In genomic region chr2:161208527-161209139, GRCh38 we compare ENCODE assay signal across 11 cellular contexts. TPM values are rescaled to one million over a fixed set of nuclear protein-coding genes. Genes with fewer than 3 reads are reported as not detected.
A peak's percentile ranks its signal among the peaks of the same experiment; 100 is the strongest.
DNase-seq lines count a peak whose midpoint lies in the region; ATAC-seq and TF ChIP-seq lines count a peak whose summit lies in the region.
"Had no signal": no experiment of that assay in that cellular context is flagged by ENCODE, and none has a peak within 500 bp of the region (broad histone marks: within the 10 kb centered on the region; RNA-seq: fewer than 3 reads in every experiment).

No MANE protein-coding gene starts in this region.

- H3K4me1 Mint-ChIP-seq in effector memory CD8-positive, alpha-beta T cell (ENCODE audit: low read depth in 2 of 2), result peaks cover 2 to 7% of the 10 kb centered on the region in 2 donors
- H3K4me1 Mint-ChIP-seq: mesothelial cell of epicardium had no signal

- no peaks in the 10 kb centered on the region for H3K27me3 Mint-ChIP-seq in effector memory CD8-positive, alpha-beta T cell

- no peaks in the 10 kb centered on the region for H3K9me3 ChIP-seq in osteoblast (ENCODE audit: low read depth, low read length)

- H2AFZ ChIP-seq in osteoblast (ENCODE audit: low read length), result no peak overlapping the region

- no peaks in the 10 kb centered on the region for H4K20me1 ChIP-seq in osteoblast (ENCODE audit: insufficient read depth, low read length)

- H3K4me2 ChIP-seq in osteoblast (ENCODE audit: insufficient read depth, low read length), result peak overlapping the region; percentile 3

- no peak overlapping the region for H3K4me3 ChIP-seq in GM12865 (ENCODE audit: low read depth, low read length)
- no peak overlapping the region for H3K4me3 ChIP-seq in osteoblast (ENCODE audit: insufficient read depth, low read length)

- H3K4me3 Mint-ChIP-seq in effector memory CD8-positive, alpha-beta T cell, result no peak overlapping the region
- H3K4me3 Mint-ChIP-seq: mesothelial cell of epicardium had no signal

- H3K9me3 Mint-ChIP-seq in effector memory CD8-positive, alpha-beta T cell, result no peaks in the 10 kb centered on the region
- H3K9me3 Mint-ChIP-seq: mesothelial cell of epicardium had no signal

- H3K27ac ChIP-seq in osteoblast (ENCODE audit: low read depth, low read length), result peak overlapping the region; percentile 17

- H3K79me2 ChIP-seq in osteoblast (ENCODE audit: insufficient read depth, low read length), result no peaks in the 10 kb centered on the region

- H3K4me1 ChIP-seq in osteoblast (ENCODE audit: insufficient read depth, low read length), result peaks cover 27% of the 10 kb centered on the region

- peak; percentile 11 for DNase-seq in GM12865 (ENCODE audit: low read depth)
- peak; percentile 90 for DNase-seq in HT1080 (ENCODE audit: low read depth)
- DNase-seq in dermis microvascular lymphatic vessel endothelial cell (ENCODE audit: low read depth in 2 of 2), result peak; percentile 51 to 87
- no peak for DNase-seq in osteoblast (ENCODE audit: insufficient read length, low spot score, missing footprints)
- DNase-seq in central memory CD4-positive, alpha-beta T cell, result no peak
- DNase-seq in effector memory CD8-positive, alpha-beta T cell, result no peak
- DNase-seq in 8988T, result no peak
- DNase-seq: activated CD4-positive, CD25-positive, alpha-beta regulatory T cell; NCI-H526 treated with DMSO at 0.1 percent for 48 hours had no signal

- H3K27me3 ChIP-seq in osteoblast (ENCODE audit: insufficient read depth, low read length), result no peaks in the 10 kb centered on the region

- no peak for TF ChIP-seq CTCF in GM12865 (IDR thresholded peaks at IDR 0.05; ENCODE audit: insufficient read depth, low read depth, low read length, missing control alignments)
- no peak for TF ChIP-seq CTCF in osteoblast (IDR thresholded peaks at IDR 0.05; ENCODE audit: extremely low read depth, low read depth, low read length)

- peaks cover 45% of the 10 kb centered on the region for H3K36me3 Mint-ChIP-seq in effector memory CD8-positive, alpha-beta T cell (ENCODE audit: insufficient read depth)

- H3K36me3 ChIP-seq in osteoblast (ENCODE audit: insufficient read depth, low read length), result peaks cover 34% of the 10 kb centered on the region

- peak overlapping the region in 1 of 2 donors; percentile 75 for H3K27ac Mint-ChIP-seq in effector memory CD8-positive, alpha-beta T cell
- H3K27ac Mint-ChIP-seq: mesothelial cell of epicardium had no signal

- no peak for ATAC-seq in GM21526 (IDR thresholded peaks at IDR 0.05; ENCODE audit: low FRiP score, unreplicated experiment)
- no peak for ATAC-seq in effector memory CD8-positive, alpha-beta T cell (replicated peaks)

RNA-seq across cellular contexts. Expression of gene TANK, which starts 48.4 kb away (rescaled TPM):
- 32.8 and 37.1 TPM in 2 replicates for total RNA-seq in HT1080 (2014; rRNA removed; shearing (Covaris generic))
- 40.8 and 46.3 TPM in 2 replicates for polyA plus RNA-seq in HT1080 (2015; cell fraction: cytosol; rRNA removed)
- polyA plus RNA-seq in HT1080 (2015; cell fraction: nucleus; rRNA removed), result 45.9 and 66.4 TPM in 2 replicates
- total RNA-seq in dermis microvascular lymphatic vessel endothelial cell (57.0 and 69.9 TPM in 2 replicates), osteoblast (112 and 127 TPM in 2 replicates)

Comparison
In these comparisons a context has a peak if more than half of its experiments do, and no peak if none do; other contexts are left out.
1. DNase-seq: peak in GM12865 (single experiment), HT1080 (single experiment) and dermis microvascular lymphatic vessel endothelial cell (2 of 2); none in osteoblast (single experiment), central memory CD4-positive, alpha-beta T cell (single experiment), effector memory CD8-positive, alpha-beta T cell (0 of 3) and 8988T (single experiment).